In the genomic region with DNA sequence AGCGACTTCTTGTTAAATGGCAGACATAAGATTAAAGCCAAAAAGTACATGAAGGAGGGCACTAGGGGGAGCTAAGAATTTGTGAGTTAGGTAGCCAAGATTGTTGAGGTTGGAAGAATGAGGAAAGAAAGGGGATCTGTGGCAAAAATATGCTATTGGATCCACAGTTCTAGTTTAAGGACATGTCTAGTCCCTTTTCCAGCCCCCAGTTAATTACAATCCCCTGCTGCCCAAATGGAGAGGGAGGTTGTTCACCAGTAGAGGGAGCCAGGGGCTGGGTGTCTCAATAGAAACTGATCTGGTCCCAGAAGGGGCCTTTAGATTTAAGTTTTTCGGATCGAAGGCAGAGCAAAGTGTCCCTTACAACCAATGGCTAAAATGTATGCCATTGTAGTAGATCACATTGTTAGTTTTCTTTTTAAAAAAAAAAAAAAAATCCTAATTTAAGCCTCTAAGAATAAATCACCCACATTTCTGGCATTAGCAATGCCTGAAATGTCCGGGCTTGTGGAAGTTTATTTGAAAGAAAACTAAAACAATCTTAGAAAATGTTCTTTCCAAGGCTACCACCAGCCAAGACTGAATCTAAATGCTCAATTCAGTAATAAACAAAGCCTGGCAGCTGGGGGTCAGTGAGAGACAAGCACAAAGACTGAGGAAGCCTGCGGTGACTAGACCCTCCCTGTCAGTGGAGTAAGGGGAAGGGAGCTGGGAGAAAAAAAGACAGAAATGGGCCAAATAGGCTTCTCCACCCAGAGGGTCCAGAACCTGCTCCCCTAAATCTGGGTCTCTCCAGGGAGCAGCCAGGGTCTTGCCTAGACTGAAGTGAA, we compare ENCODE assay signal across 9 cellular contexts. TPM values are rescaled to one million over a fixed set of nuclear protein-coding genes. Genes with fewer than 3 reads are reported as not detected.
DNase-seq lines count a peak whose midpoint lies in the region; ATAC-seq, FAIRE-seq and TF ChIP-seq lines count a peak whose summit lies in the region.
"Had no signal": no experiment of that assay in that cellular context is flagged by ENCODE, and none has a peak within 500 bp of the region (broad histone marks: within the 10 kb centered on the region; RNA-seq: fewer than 3 reads in every experiment).

No MANE protein-coding gene starts in this region.

- H3K4me3 Mint-ChIP-seq in CD4-positive, alpha-beta memory T cell = no peak overlapping the region
- H3K4me3 Mint-ChIP-seq: T-helper 1 cell treated with Interleukin-12 subunit alpha and Interleukin-12 subunit beta and Interleukin-4 antibody, amounts not matched to agents 30 μg/mL and 1 μg/mL, for 36 hours had no signal

- peak; percentile 33 for FAIRE-seq in GM12892 (lab: Jason Lieb, UNC)

- no peaks in the 10 kb centered on the region for H3K36me3 Mint-ChIP-seq in CD4-positive, alpha-beta memory T cell

- H3K27ac ChIP-seq in Peyer's patch (no peak overlapping the region), foreskin keratinocyte (peak overlapping the region; percentile 32), skeletal muscle tissue (ENCODE audit: low read depth, low read length) (peak overlapping the region; percentile 25)
- H3K27ac ChIP-seq in CD4-positive, alpha-beta memory T cell (ENCODE audit: low read depth, low read length) = no peak overlapping the region

- H3K27ac Mint-ChIP-seq in CD4-positive, alpha-beta memory T cell = no peak overlapping the region
- H3K27ac Mint-ChIP-seq: T-helper 1 cell treated with Interleukin-12 subunit alpha and Interleukin-12 subunit beta and Interleukin-4 antibody, amounts not matched to agents 30 μg/mL and 1 μg/mL, for 36 hours had no signal

- no peaks in the 10 kb centered on the region for H3K9me3 ChIP-seq in Peyer's patch
- no peaks in the 10 kb centered on the region for H3K9me3 ChIP-seq in skeletal muscle tissue (ENCODE audit: control insufficient read depth in 3 of 3, low read length in 3 of 3)
- H3K9me3 ChIP-seq in CD4-positive, alpha-beta memory T cell (ENCODE audit: control insufficient read depth in 1 of 2, low read length in 2 of 2) = no peaks in the 10 kb centered on the region

- CTCF ChIA-PET in CD4-positive, alpha-beta memory T cell (lab: Charles Lee; ENCODE audit: partially characterized antibody) = no interaction called here

- H3K4me1 ChIP-seq in Peyer's patch (no peaks in the 10 kb centered on the region), foreskin keratinocyte (peaks cover 43% of the 10 kb centered on the region), skeletal muscle tissue (ENCODE audit: control insufficient read depth in 3 of 3, insufficient read depth in 3 of 3, low read length in 3 of 3) (no peaks in the 10 kb centered on the region)
- no peaks in the 10 kb centered on the region for H3K4me1 ChIP-seq in CD4-positive, alpha-beta memory T cell (ENCODE audit: insufficient read depth, low read length)

- POLR2A ChIA-PET in CD4-positive, alpha-beta memory T cell (lab: Charles Lee; ENCODE audit: partially characterized antibody) = no interaction called here

- no peaks in the 10 kb centered on the region for H3K4me1 Mint-ChIP-seq in CD4-positive, alpha-beta memory T cell

- H3K36me3 ChIP-seq in Peyer's patch (no peaks in the 10 kb centered on the region), skeletal muscle tissue (ENCODE audit: control insufficient read depth in 3 of 3, insufficient read depth in 3 of 3, low read length in 3 of 3) (no peaks in the 10 kb centered on the region)
- no peaks in the 10 kb centered on the region for H3K36me3 ChIP-seq in CD4-positive, alpha-beta memory T cell (ENCODE audit: insufficient read depth, low read length)

- H3K4me3 ChIP-seq in Peyer's patch (no peak overlapping the region), skeletal muscle tissue (ENCODE audit: low read length in 3 of 3) (no peak overlapping the region)
- H3K4me3 ChIP-seq in CD4-positive, alpha-beta memory T cell (ENCODE audit: low read length in 2 of 2) = no peak overlapping the region

- DNase-seq in GM12892 (ENCODE audit: insufficient read length) (no peak), Peyer's patch (no peak), foreskin keratinocyte (peak in 1 of 2 donors; percentile 64)
- DNase-seq in CD4-positive, alpha-beta memory T cell = no peak
- DNase-seq in stimulated activated CD4-positive, alpha-beta T cell treated with anti-CD3 and anti-CD28 coated beads, Interleukin-1b, Interleukin-23, amount 100 ng/mL, for 48 hours = no peak

- no peak overlapping the region for H3K9ac ChIP-seq in skeletal muscle tissue (ENCODE audit: low read depth in 1 of 3, low read length in 3 of 3)

- H3K27me3 ChIP-seq in Peyer's patch (no peaks in the 10 kb centered on the region), foreskin keratinocyte (no peaks in the 10 kb centered on the region), skeletal muscle tissue (ENCODE audit: control insufficient read depth in 3 of 3, insufficient read depth in 3 of 3, low read length in 3 of 3) (peaks cover 0 to 2% (median 0%) of the 10 kb centered on the region in 3 donors)
- H3K27me3 ChIP-seq in CD4-positive, alpha-beta memory T cell (ENCODE audit: insufficient read depth, low read length) = no peaks in the 10 kb centered on the region

- no peaks in the 10 kb centered on the region for H3K9me3 Mint-ChIP-seq in CD4-positive, alpha-beta memory T cell
- H3K9me3 Mint-ChIP-seq: T-helper 1 cell treated with Interleukin-12 subunit alpha and Interleukin-12 subunit beta and Interleukin-4 antibody, amounts not matched to agents 30 μg/mL and 1 μg/mL, for 36 hours had no signal

- peaks cover 2 to 4% of the 10 kb centered on the region in 2 donors for H3K27me3 Mint-ChIP-seq in CD4-positive, alpha-beta memory T cell

- peak in 4 of 6 experiments; percentile 8 to 28 (median 22) for TF ChIP-seq CTCF in Peyer's patch (IDR thresholded peaks at IDR 0.05)
- peak; percentile 91 for TF ChIP-seq CTCF in foreskin keratinocyte (conservative IDR thresholded peaks at IDR 0.05)

- intact Hi-C loops in CD4-positive, alpha-beta memory T cell (cut with micrococcal nuclease) = no loop called here

- no peak for TF ChIP-seq POLR2A in GM12892 (IDR thresholded peaks at IDR 0.05; ENCODE audit: low read depth, low read length)
- no peak for TF ChIP-seq POLR2A in Peyer's patch (IDR thresholded peaks at IDR 0.05)

- ATAC-seq in foreskin keratinocyte = peak; percentile 38
- no peak for ATAC-seq in HG03039 (IDR thresholded peaks at IDR 0.05; ENCODE audit: unreplicated experiment)
- no peak for ATAC-seq in HG02981 (IDR thresholded peaks at IDR 0.05; ENCODE audit: unreplicated experiment)

RNA-seq across cellular contexts. Expression of gene COL8A1, which starts 7.1 kb away (rescaled TPM):
- 0.04 TPM for polyA plus RNA-seq in GM12892 (2012; ENCODE audit: missing spikeins)
- total RNA-seq in Peyer's patch = 1 to 10 TPM in 3 of 4 donors, not detected in 1; 2.3 to 5.3 (median 3.3) TPM
- 33.9 and 211 TPM in 2 replicates for total RNA-seq in foreskin keratinocyte
- 8.2 and 63.6 TPM in 2 replicates for polyA plus RNA-seq in foreskin keratinocyte
- total RNA-seq in skeletal muscle tissue = 1.6 TPM
- not detected for total RNA-seq in CD4-positive, alpha-beta memory T cell
- polyA plus RNA-seq in CD4-positive, alpha-beta memory T cell = not detected

Comparison
In these comparisons a context has a peak if more than half of its experiments do, and no peak if none do; other contexts are left out.
1. H3K27ac ChIP-seq: peak in foreskin keratinocyte (single experiment) and skeletal muscle tissue (single experiment); none in Peyer's patch (0 of 4) and CD4-positive, alpha-beta memory T cell (single experiment).